In genomic region chr19:5309438-5310204, GRCh38 we compare ENCODE assay signal across 11 cellular contexts. TPM values are rescaled to one million over a fixed set of nuclear protein-coding genes. Genes with fewer than 3 reads are reported as not detected.
DNase-seq lines count a peak whose midpoint lies in the region; TF ChIP-seq lines count a peak whose summit lies in the region.
"Had no signal": no experiment of that assay in that cellular context is flagged by ENCODE, and none has a peak within 500 bp of the region (broad histone marks: within the 10 kb centered on the region; RNA-seq: fewer than 3 reads in every experiment).

No MANE protein-coding gene starts in this region.

- no peaks in the 10 kb centered on the region for H3K4me1 ChIP-seq in Caco-2
- H3K4me1 ChIP-seq: right lobe of liver had no signal

- POLR2A ChIA-PET in Caco-2 (lab: Charles Lee) = no interaction called here

- no peaks in the 10 kb centered on the region for H3K27me3 ChIP-seq in Caco-2 (replicated peaks; ENCODE audit: control insufficient read depth, insufficient read depth, low read length)
- H3K27me3 ChIP-seq: right lobe of liver had no signal

- DNase-seq in Caco-2 (no peak), SK-N-MC (ENCODE audit: low read depth, low spot score) (no peak), fibroblast of mammary gland (ENCODE audit: low read depth) (peak; percentile 19), progenitor cell of endocrine pancreas (ENCODE audit: low spot score, unreplicated experiment) (no peak), NCI-H2107 (lab: John Stamatoyannopoulos, UW) (no peak), mucosa of gallbladder (ENCODE audit: low spot score) (no peak), inferior parietal cortex (ENCODE audit: extremely low spot score) (no peak), DMS114 treated with DMSO at 0.1 percent for 48 hours (lab: John Stamatoyannopoulos, UW; ENCODE audit: unreplicated experiment) (no peak)
- DNase-seq: KBM-7, right lobe of liver had no signal

- H3K27ac Mint-ChIP-seq in Caco-2 (ENCODE audit: unreplicated experiment) (peak overlapping the region; percentile 15), progenitor cell of endocrine pancreas (peak overlapping the region; percentile 22)
- H3K27ac Mint-ChIP-seq: B cell had no signal

- H3K9me3 Mint-ChIP-seq in Caco-2 (ENCODE audit: unreplicated experiment) = no peaks in the 10 kb centered on the region
- no peaks in the 10 kb centered on the region for H3K9me3 Mint-ChIP-seq in progenitor cell of endocrine pancreas (ENCODE audit: low read depth)

- no peak overlapping the region for H3K9ac ChIP-seq in SK-N-MC (ENCODE audit: insufficient read length)

- TF ChIP-seq CTCF in Caco-2 (IDR thresholded peaks at IDR 0.05; ENCODE audit: insufficient read depth in 1 of 2, low read depth in 1 of 2, low read length in 1 of 2, severe bottlenecking in 1 of 2, unreplicated experiment in 1 of 2) (no peak), fibroblast of mammary gland (conservative IDR thresholded peaks at IDR 0.05; ENCODE audit: control insufficient read depth, insufficient read depth, low read depth, low read length) (peak; percentile 1), progenitor cell of endocrine pancreas (IDR thresholded peaks at IDR 0.05; ENCODE audit: unreplicated experiment) (no peak)

- CTCF ChIA-PET in Caco-2 (lab: Charles Lee) = no interaction called here

- intact Hi-C loops in Caco-2 (cut with micrococcal nuclease; ENCODE audit: unreplicated experiment) = no loop called here

- no TSS peak for BruUV-seq in Caco-2 (replicated peaks; lab: Mats Ljungman, UMichigan)

- H3K4me3 ChIP-seq in Caco-2 (ENCODE audit: low read depth, low read length) = no peak overlapping the region
- H3K4me3 ChIP-seq in SK-N-MC = peak overlapping the region; percentile 73
- no peak overlapping the region for H3K4me3 ChIP-seq in fibroblast of mammary gland (ENCODE audit: control insufficient read depth, low read depth, low read length)
- H3K4me3 ChIP-seq: right lobe of liver had no signal

- peak overlapping the region; percentile 97 for H3K27ac ChIP-seq in SK-N-MC
- H3K27ac ChIP-seq: right lobe of liver had no signal

- H3K4me1 Mint-ChIP-seq in Caco-2 (ENCODE audit: low read depth, unreplicated experiment) (no peaks in the 10 kb centered on the region), progenitor cell of endocrine pancreas (ENCODE audit: low read depth) (peaks cover 5% of the 10 kb centered on the region)

- H3K36me3 Mint-ChIP-seq in Caco-2 (ENCODE audit: insufficient read depth, unreplicated experiment) (peaks cover 6% of the 10 kb centered on the region), progenitor cell of endocrine pancreas (ENCODE audit: insufficient read depth) (peaks cover 5% of the 10 kb centered on the region)

- H3K27me3 Mint-ChIP-seq in Caco-2 (ENCODE audit: insufficient read depth, unreplicated experiment) (no peaks in the 10 kb centered on the region), progenitor cell of endocrine pancreas (no peaks in the 10 kb centered on the region)

- no peaks in the 10 kb centered on the region for H3K36me3 ChIP-seq in Caco-2 (ENCODE audit: control insufficient read depth, insufficient read depth, low read length)
- peaks cover 4% of the 10 kb centered on the region; the same call in 1 of the 2 replicates for H3K36me3 ChIP-seq in SK-N-MC (ENCODE audit: insufficient read depth, low read length)
- H3K36me3 ChIP-seq: right lobe of liver had no signal

- no peak overlapping the region for H3K4me3 Mint-ChIP-seq in Caco-2 (ENCODE audit: unreplicated experiment)
- no peak overlapping the region for H3K4me3 Mint-ChIP-seq in progenitor cell of endocrine pancreas (ENCODE audit: low read depth)
- H3K4me3 Mint-ChIP-seq: B cell had no signal

- H3K9me3 ChIP-seq in Caco-2 (no peaks in the 10 kb centered on the region), SK-N-MC (ENCODE audit: low read depth, low read length) (no peaks in the 10 kb centered on the region)
- H3K9me3 ChIP-seq: right lobe of liver had no signal

RNA-seq across cellular contexts. Expression of gene PTPRS, which starts 31.0 kb away (rescaled TPM):
- total RNA-seq in Caco-2 (2022) (65.0 and 65.6 TPM in 2 replicates), progenitor cell of endocrine pancreas (219 and 234 TPM in 2 replicates), mucosa of gallbladder (184 TPM)
